Comparison of ENCODE assay signal across 13 cellular contexts in genomic region chr15:27866505-27867165, GRCh38.
DNase-seq lines count a peak whose midpoint lies in the region; ATAC-seq and TF ChIP-seq lines count a peak whose summit lies in the region.
"Had no signal": no experiment of that assay in that cellular context is flagged by ENCODE, and none has a peak within 500 bp of the region (broad histone marks: within the 10 kb centered on the region; RNA-seq: fewer than 3 reads in every experiment).

No MANE protein-coding gene starts in this region.

- ATAC-seq in GM18520 (IDR thresholded peaks at IDR 0.05; ENCODE audit: unreplicated experiment): no peak

- H3K4me3 ChIP-seq in BLaER1: no peak overlapping the region
- no peak overlapping the region for H3K4me3 ChIP-seq in BLaER1 treated with 17β-estradiol and CSF1 and Interleukin-3, amounts not matched to agents 10 nM and 100 nM
- H3K4me3 ChIP-seq in esophagus muscularis mucosa: no peak overlapping the region
- H3K4me3 ChIP-seq in brain microvascular endothelial cell (ENCODE audit: low read depth, low read length): no peak overlapping the region

- no peak overlapping the region for H3K9ac ChIP-seq in BLaER1
- H3K9ac ChIP-seq in BLaER1 treated with 17β-estradiol and CSF1 and Interleukin-3, amounts not matched to agents 10 nM and 100 nM: no peak overlapping the region

- CTCF ChIA-PET in RWPE1 (lab: Yijun Ruan, JAX): no interaction called here

- H3K27ac ChIP-seq in BLaER1 (peak overlapping the region; percentile 72), esophagus muscularis mucosa (replicated peaks in 1 of 4) (no peak overlapping the region), RWPE1 (no peak overlapping the region), brain microvascular endothelial cell (no peak overlapping the region)
- peak overlapping the region in 3 of 11 experiments; percentile 4 to 52 (median 31); a peak in 1 of 22 replicates for H3K27ac ChIP-seq in BLaER1 treated with 17β-estradiol and CSF1 and Interleukin-3, amounts not matched to agents 10 nM and 100 nM

- POLR2A ChIA-PET in RWPE1 (lab: Yijun Ruan, JAX; ENCODE audit: low non-redundant PET): no interaction called here

- H3K4me2 ChIP-seq in BLaER1: peak overlapping the region; percentile 86
- peak overlapping the region in 8 of 11 experiments; percentile 76 to 96 (median 90); a peak in 15 of 22 replicates for H3K4me2 ChIP-seq in BLaER1 treated with 17β-estradiol and CSF1 and Interleukin-3, amounts not matched to agents 10 nM and 100 nM

- no peak for TF ChIP-seq EP300 in esophagus muscularis mucosa (IDR thresholded peaks at IDR 0.05)

- intact Hi-C loops in esophagus muscularis mucosa (cut with DNase I): no loop called here

- peaks cover 9% of the 10 kb centered on the region for H3K9me3 ChIP-seq in BLaER1
- peaks cover 6 to 16% (median 9%) of the 10 kb centered on the region in 11 experiments; a peak in 21 of 22 replicates for H3K9me3 ChIP-seq in BLaER1 treated with 17β-estradiol and CSF1 and Interleukin-3, amounts not matched to agents 10 nM and 100 nM (replicated peaks in 1 of 11)
- peaks cover 0 to 6% (median 3%) of the 10 kb centered on the region in 4 donors for H3K9me3 ChIP-seq in esophagus muscularis mucosa

- H3K27me3 ChIP-seq in BLaER1: no peaks in the 10 kb centered on the region
- H3K27me3 ChIP-seq in BLaER1 treated with 17β-estradiol and CSF1 and Interleukin-3, amounts not matched to agents 10 nM and 100 nM: 0 out of 22 replicates have a peak, but pooled peaks cover 0 to 6% (median 0%) of the 10 kb centered on the region in 11 experiments
- peaks cover 0 to 5% (median 0%) of the 10 kb centered on the region in 4 donors for H3K27me3 ChIP-seq in esophagus muscularis mucosa
- H3K27me3 ChIP-seq in brain microvascular endothelial cell (replicated peaks): no peaks in the 10 kb centered on the region

- peaks cover 85% of the 10 kb centered on the region for H3K4me1 ChIP-seq in BLaER1
- peaks cover 33 to 86% (median 75%) of the 10 kb centered on the region in 10 experiments for H3K4me1 ChIP-seq in BLaER1 treated with 17β-estradiol and CSF1 and Interleukin-3, amounts not matched to agents 10 nM and 100 nM
- H3K4me1 ChIP-seq in esophagus muscularis mucosa: no peaks in the 10 kb centered on the region

- no peaks in the 10 kb centered on the region for H4K20me1 ChIP-seq in BLaER1
- no peaks in the 10 kb centered on the region for H4K20me1 ChIP-seq in BLaER1 treated with 17β-estradiol and CSF1 and Interleukin-3, amounts not matched to agents 10 nM and 100 nM

- in situ Hi-C loops in brain microvascular endothelial cell (cut with HindIII; ENCODE audit: low pct_ligation_motif_present, low sequenced_read_pairs): no loop called here

- TF ChIP-seq CTCF in esophagus muscularis mucosa (IDR thresholded peaks at IDR 0.05) (no peak), RWPE1 (conservative IDR thresholded peaks at IDR 0.05; ENCODE audit: low read depth) (no peak), brain microvascular endothelial cell (IDR thresholded peaks at IDR 0.05; ENCODE audit: low read depth, low read length, missing control alignments) (no peak)

- WGBS in esophagus muscularis mucosa: 68% methylated on average over 10 of the region's 10 CpGs

- DNase-seq in esophagus muscularis mucosa (ENCODE audit: extremely low spot score): peak; percentile 85
- DNase-seq in RWPE1 (ENCODE audit: low spot score): no peak
- DNase-seq in brain microvascular endothelial cell: no peak
- DNase-seq: CD4-positive, alpha-beta T cell; CD8-positive, alpha-beta memory T cell; DMS53; DMS79 treated with DMSO at 0.1 percent for 48 hours; GF-D8; GOT3; HCEC 1CT had no signal

- no peak for TF ChIP-seq POLR2A in esophagus muscularis mucosa (IDR thresholded peaks at IDR 0.05; ENCODE audit: low read depth)

- H3K36me3 ChIP-seq in BLaER1 (no peaks in the 10 kb centered on the region), esophagus muscularis mucosa (no peaks in the 10 kb centered on the region), brain microvascular endothelial cell (replicated peaks) (no peaks in the 10 kb centered on the region)
- H3K36me3 ChIP-seq in BLaER1 treated with 17β-estradiol and CSF1 and Interleukin-3, amounts not matched to agents 10 nM and 100 nM: no peaks in the 10 kb centered on the region
